8 cellular contexts compared by ENCODE assay signal in the genomic region with DNA sequence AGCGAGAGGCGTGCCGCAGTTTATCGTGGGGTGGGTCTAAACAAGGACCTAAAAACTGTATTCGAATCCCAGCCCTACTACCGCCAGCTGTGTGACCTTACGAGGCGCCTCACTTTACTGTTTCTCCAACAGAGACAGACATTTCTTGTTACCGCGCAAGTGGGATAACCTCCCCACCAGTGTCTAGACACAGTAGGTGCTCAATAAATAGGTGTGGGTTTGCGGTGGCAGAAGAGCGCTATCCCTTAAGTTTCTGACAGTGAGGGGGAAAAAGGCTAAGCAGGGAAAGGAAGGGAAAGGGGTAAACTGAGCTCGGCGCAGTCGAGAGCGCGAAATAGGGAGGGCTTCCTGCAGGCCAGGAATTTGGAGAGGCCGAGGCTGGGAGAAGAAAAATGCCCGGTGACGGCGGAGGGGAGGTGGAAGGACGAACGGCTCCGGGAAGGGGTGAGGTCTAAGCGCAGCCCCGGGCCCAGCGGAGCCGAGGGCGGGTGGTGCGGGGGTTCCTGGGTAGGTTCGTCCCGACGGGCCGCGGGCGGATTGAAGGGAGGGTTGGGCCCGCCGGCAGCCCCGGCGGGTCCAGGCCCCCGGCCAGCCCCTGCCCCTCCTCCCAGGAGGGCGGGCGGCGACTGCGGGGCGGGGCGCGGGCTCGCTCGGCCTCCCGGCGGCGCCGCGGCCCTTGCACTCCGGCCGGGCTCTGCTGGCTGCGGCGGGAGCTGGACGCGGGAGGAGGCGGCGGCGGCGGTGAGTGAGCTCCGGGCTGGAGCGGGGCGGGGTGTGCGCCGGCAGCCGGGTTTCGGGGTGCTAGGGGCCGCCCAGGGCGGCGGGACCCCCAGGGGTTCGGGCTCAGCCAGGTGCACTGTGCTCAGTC. TPM values are rescaled to one million over a fixed set of nuclear protein-coding genes. Genes with fewer than 3 reads are reported as not detected.
DNase-seq lines count a peak whose midpoint lies in the region; ATAC-seq and TF ChIP-seq lines count a peak whose summit lies in the region.

A gene with protein sequence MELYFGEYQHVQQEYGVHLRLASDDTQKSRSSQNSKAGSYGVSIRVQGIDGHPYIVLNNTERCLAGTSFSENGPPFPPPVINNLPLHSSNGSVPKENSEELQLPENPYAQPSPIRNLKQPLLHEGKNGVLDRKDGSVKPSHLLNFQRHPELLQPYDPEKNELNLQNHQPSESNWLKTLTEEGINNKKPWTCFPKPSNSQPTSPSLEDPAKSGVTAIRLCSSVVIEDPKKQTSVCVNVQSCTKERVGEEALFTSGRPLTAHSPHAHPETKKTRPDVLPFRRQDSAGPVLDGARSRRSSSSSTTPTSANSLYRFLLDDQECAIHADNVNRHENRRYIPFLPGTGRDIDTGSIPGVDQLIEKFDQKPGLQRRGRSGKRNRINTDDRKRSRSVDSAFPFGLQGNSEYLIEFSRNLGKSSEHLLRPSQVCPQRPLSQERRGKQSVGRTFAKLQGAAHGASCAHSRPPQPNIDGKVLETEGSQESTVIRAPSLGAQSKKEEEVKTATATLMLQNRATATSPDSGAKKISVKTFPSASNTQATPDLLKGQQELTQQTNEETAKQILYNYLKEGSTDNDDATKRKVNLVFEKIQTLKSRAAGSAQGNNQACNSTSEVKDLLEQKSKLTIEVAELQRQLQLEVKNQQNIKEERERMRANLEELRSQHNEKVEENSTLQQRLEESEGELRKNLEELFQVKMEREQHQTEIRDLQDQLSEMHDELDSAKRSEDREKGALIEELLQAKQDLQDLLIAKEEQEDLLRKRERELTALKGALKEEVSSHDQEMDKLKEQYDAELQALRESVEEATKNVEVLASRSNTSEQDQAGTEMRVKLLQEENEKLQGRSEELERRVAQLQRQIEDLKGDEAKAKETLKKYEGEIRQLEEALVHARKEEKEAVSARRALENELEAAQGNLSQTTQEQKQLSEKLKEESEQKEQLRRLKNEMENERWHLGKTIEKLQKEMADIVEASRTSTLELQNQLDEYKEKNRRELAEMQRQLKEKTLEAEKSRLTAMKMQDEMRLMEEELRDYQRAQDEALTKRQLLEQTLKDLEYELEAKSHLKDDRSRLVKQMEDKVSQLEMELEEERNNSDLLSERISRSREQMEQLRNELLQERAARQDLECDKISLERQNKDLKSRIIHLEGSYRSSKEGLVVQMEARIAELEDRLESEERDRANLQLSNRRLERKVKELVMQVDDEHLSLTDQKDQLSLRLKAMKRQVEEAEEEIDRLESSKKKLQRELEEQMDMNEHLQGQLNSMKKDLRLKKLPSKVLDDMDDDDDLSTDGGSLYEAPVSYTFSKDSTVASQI (plus strand): TSS at position 679 of the 868 bp plus-strand sequence. CDS start 61,495 bp downstream, outside the sequence.

- H3K27me3 ChIP-seq in Peyer's patch (no peaks in the 10 kb centered on the region), mucosa of stomach (ENCODE audit: control insufficient read depth, insufficient read depth, low read length) (no peaks in the 10 kb centered on the region)

- H3K27ac ChIP-seq in Peyer's patch: peak within 1 kb of the TSS in 1 of 4 donors; percentile 31

- H3K9me3 ChIP-seq in Peyer's patch (no peaks in the 10 kb centered on the region), mucosa of stomach (ENCODE audit: control insufficient read depth, low read length) (no peaks in the 10 kb centered on the region)

- H3K9ac ChIP-seq in mucosa of stomach (ENCODE audit: low read length): peak within 1 kb of the TSS; percentile 40

- DNase-seq in EH (ENCODE audit: low read depth): peak; percentile 37
- DNase-seq in Peyer's patch: peak in 2 of 3 donors; percentile 47 to 62
- peak; percentile 19 for DNase-seq in epithelial cell of esophagus (ENCODE audit: low read depth)
- no peak for DNase-seq in mesenteric fat pad (ENCODE audit: low spot score)
- DNase-seq in NCI-H2107 (lab: John Stamatoyannopoulos, UW): no peak

- TF ChIP-seq CTCF in Peyer's patch (IDR thresholded peaks at IDR 0.05) (no peak), epithelial cell of esophagus (IDR thresholded peaks at IDR 0.05; ENCODE audit: insufficient read depth, low read depth, low read length, missing control alignments) (no peak)

- TF ChIP-seq POLR2A in Peyer's patch (IDR thresholded peaks at IDR 0.05): no peak

- H3K4me3 ChIP-seq in Peyer's patch: peak within 1 kb of the TSS; percentile 40 to 74 (median 61)
- H3K4me3 ChIP-seq in epithelial cell of esophagus (ENCODE audit: low read length): peak within 1 kb of the TSS; percentile 48
- H3K4me3 ChIP-seq in mucosa of stomach (ENCODE audit: low read length): no peak within 1 kb of the TSS

- ATAC-seq in GM19455 (IDR thresholded peaks at IDR 0.05; ENCODE audit: unreplicated experiment): no peak
- no peak for ATAC-seq in HG03571 (IDR thresholded peaks at IDR 0.05; ENCODE audit: unreplicated experiment)

- H3K4me1 ChIP-seq in Peyer's patch: peaks cover 0 to 9% (median 5%) of the 10 kb centered on the region in 4 donors
- H3K4me1 ChIP-seq in mucosa of stomach (ENCODE audit: control insufficient read depth, insufficient read depth, low read length): peaks cover 5% of the 10 kb centered on the region

- H3K36me3 ChIP-seq in Peyer's patch (no peaks in the 10 kb centered on the region), mucosa of stomach (ENCODE audit: control insufficient read depth, insufficient read depth, low read length) (no peaks in the 10 kb centered on the region)

RNA-seq across cellular contexts. Expression of the gene that starts here (rescaled TPM):
- total RNA-seq in Peyer's patch (1 to 10 TPM; 1.2 to 9.9 (median 2.1) TPM), mesenteric fat pad (2.4 TPM)

Comparison
In these comparisons a context has a peak if more than half of its experiments do, and no peak if none do; other contexts are left out.
1. DNase-seq: peak in EH (single experiment), Peyer's patch (2 of 3) and epithelial cell of esophagus (single experiment); none in mesenteric fat pad (single experiment) and NCI-H2107 (single experiment).